36 cellular contexts compared by ENCODE assay signal in genomic region chr2:176399199-176399598, GRCh38.
"Had no signal": no experiment of that assay in that cellular context is flagged by ENCODE, and none has a peak within 500 bp of the region (broad histone marks: within the 10 kb centered on the region; RNA-seq: fewer than 3 reads in every experiment).

No MANE protein-coding gene starts in this region.

- H3K27me3 ChIP-seq: ascending aorta, cardiac muscle cell had no signal

- H3K27ac Mint-ChIP-seq: activated B cell treated with CpG ODN at 0.5 μM for 24 hours; activated CD4-positive, alpha-beta memory T cell treated with anti-CD3 and anti-CD28 coated beads for 36 hours; activated CD4-positive, alpha-beta T cell treated with anti-CD3 and anti-CD28 coated beads, Interleukin-2, amount 10 ng/mL, durations not matched to agents 24 days and 14 days; activated CD8-positive, alpha-beta T cell treated with anti-CD3 and anti-CD28 coated beads for 36 hours; activated naive CD4-positive, alpha-beta T cell treated with anti-CD3 and anti-CD28 coated beads, Interleukin-2, amount 10 ng/mL, durations not matched to agents 7 days and 5 days; activated naive CD4-positive, alpha-beta T cell treated with anti-CD3 and anti-CD28 coated beads, Interleukin-2, amount 50 U/mL, for 24 hours; activated naive CD8-positive, alpha-beta T cell; activated naive CD8-positive, alpha-beta T cell treated with anti-CD3 and anti-CD28 coated beads, Interleukin-2, amount 10 ng/mL, durations not matched to agents 7 days and 5 days; activated naive CD8-positive, alpha-beta T cell treated with anti-CD3 and anti-CD28 coated beads, Interleukin-2, amount 50 U/mL, for 24 hours; activated T-cell treated with anti-CD3 and anti-CD28 coated beads, Interleukin-2, amount 50 U/mL, for 72 hours; activated T-helper 1 cell treated with anti-CD3 and anti-CD28 coated beads, Interleukin-12 subunit alpha, Interleukin-12 subunit beta, Interleukin-2, Interleukin-4 antibody, amounts not matched to agents 30 ng/mL and 10 ng/mL and 1 ng/mL, durations not matched to agents 14 hours and 24 hours and 36 hours; activated T-helper 2 cell treated with anti-CD3 and anti-CD28 coated beads, Interferon-gamma antibody, Interleukin-2, Interleukin-4, amounts not matched to agents 10 μg/mL and 5 μg/mL and 100 μg/mL, durations not matched to agents 14 hours and 24 hours and 36 hours; brain; T-helper 1 cell treated with Interleukin-12 subunit alpha and Interleukin-12 subunit beta and Interleukin-4 antibody, amounts not matched to agents 30 μg/mL and 1 μg/mL, for 36 hours; T-helper 2 cell treated with Interferon-gamma antibody and Interleukin-4, amounts not matched to agents 5 μg/mL and 100 μg/mL, for 36 hours had no signal

- H3K4me1 ChIP-seq: ascending aorta had no signal

- H3K36me3 ChIP-seq: ascending aorta, cardiac muscle cell had no signal

- H3K9me3 ChIP-seq: ascending aorta had no signal

- H3K4me3 Mint-ChIP-seq: activated B cell treated with CpG ODN at 0.5 μM for 24 hours; activated CD4-positive, alpha-beta memory T cell treated with anti-CD3 and anti-CD28 coated beads for 36 hours; activated CD4-positive, alpha-beta T cell treated with anti-CD3 and anti-CD28 coated beads, Interleukin-2, amount 10 ng/mL, durations not matched to agents 24 days and 14 days; activated CD8-positive, alpha-beta T cell treated with anti-CD3 and anti-CD28 coated beads for 36 hours; activated naive CD4-positive, alpha-beta T cell treated with anti-CD3 and anti-CD28 coated beads, Interleukin-2, amount 10 ng/mL, durations not matched to agents 7 days and 5 days; activated naive CD4-positive, alpha-beta T cell treated with anti-CD3 and anti-CD28 coated beads, Interleukin-2, amount 50 U/mL, for 24 hours; activated naive CD8-positive, alpha-beta T cell; activated naive CD8-positive, alpha-beta T cell treated with anti-CD3 and anti-CD28 coated beads, Interleukin-2, amount 10 ng/mL, durations not matched to agents 7 days and 5 days; activated naive CD8-positive, alpha-beta T cell treated with anti-CD3 and anti-CD28 coated beads, Interleukin-2, amount 50 U/mL, for 24 hours; activated T-cell treated with anti-CD3 and anti-CD28 coated beads, Interleukin-2, amount 50 U/mL, for 4 hours; activated T-cell treated with anti-CD3 and anti-CD28 coated beads, Interleukin-2, amount 50 U/mL, for 72 hours; activated T-helper 1 cell treated with anti-CD3 and anti-CD28 coated beads, Interleukin-12 subunit alpha, Interleukin-12 subunit beta, Interleukin-2, Interleukin-4 antibody, amounts not matched to agents 30 ng/mL and 10 ng/mL and 1 ng/mL, durations not matched to agents 14 hours and 24 hours and 36 hours; brain; central memory CD8-positive, alpha-beta T cell; T-helper 1 cell treated with Interleukin-12 subunit alpha and Interleukin-12 subunit beta and Interleukin-4 antibody, amounts not matched to agents 30 μg/mL and 1 μg/mL, for 36 hours; T-helper 2 cell treated with Interferon-gamma antibody and Interleukin-4, amounts not matched to agents 5 μg/mL and 100 μg/mL, for 36 hours had no signal

- H3K36me3 Mint-ChIP-seq: activated CD4-positive, alpha-beta memory T cell treated with anti-CD3 and anti-CD28 coated beads for 36 hours; activated naive CD4-positive, alpha-beta T cell treated with anti-CD3 and anti-CD28 coated beads, Interleukin-2, amount 10 ng/mL, durations not matched to agents 7 days and 5 days; activated naive CD4-positive, alpha-beta T cell treated with anti-CD3 and anti-CD28 coated beads, Interleukin-2, amount 50 U/mL, for 24 hours; activated naive CD8-positive, alpha-beta T cell; activated naive CD8-positive, alpha-beta T cell treated with anti-CD3 and anti-CD28 coated beads, Interleukin-2, amount 10 ng/mL, durations not matched to agents 7 days and 5 days; brain had no signal

- H3K4me1 Mint-ChIP-seq: activated B cell treated with CpG ODN at 0.5 μM for 24 hours; activated CD4-positive, alpha-beta T cell treated with anti-CD3 and anti-CD28 coated beads, Interleukin-2, amount 10 ng/mL, durations not matched to agents 24 days and 14 days; activated naive CD4-positive, alpha-beta T cell treated with anti-CD3 and anti-CD28 coated beads, Interleukin-2, amount 10 ng/mL, durations not matched to agents 7 days and 5 days; activated naive CD4-positive, alpha-beta T cell treated with anti-CD3 and anti-CD28 coated beads, Interleukin-2, amount 50 U/mL, for 24 hours; activated naive CD8-positive, alpha-beta T cell treated with anti-CD3 and anti-CD28 coated beads, Interleukin-2, amount 10 ng/mL, durations not matched to agents 7 days and 5 days; activated naive CD8-positive, alpha-beta T cell treated with anti-CD3 and anti-CD28 coated beads, Interleukin-2, amount 50 U/mL, for 24 hours; brain; central memory CD8-positive, alpha-beta T cell had no signal

- ATAC-seq: activated CD8-positive, alpha-beta T cell treated with anti-CD3 and anti-CD28 coated beads for 36 hours; activated naive CD8-positive, alpha-beta T cell treated with anti-CD3 and anti-CD28 coated beads, Interleukin-2, amount 50 U/mL, for 24 hours; activated T-cell treated with anti-CD3 and anti-CD28 coated beads, Interleukin-2, amount 50 U/mL, for 4 hours; activated T-cell treated with anti-CD3 and anti-CD28 coated beads, Interleukin-2, amount 50 U/mL, for 72 hours had no signal

- H3K27ac ChIP-seq: cardiac muscle cell, VCaP had no signal

- H3K4me3 ChIP-seq: ascending aorta, cardiac muscle cell had no signal

- H3K9me3 Mint-ChIP-seq: activated B cell treated with CpG ODN at 0.5 μM for 24 hours; activated CD4-positive, alpha-beta memory T cell treated with anti-CD3 and anti-CD28 coated beads for 36 hours; activated CD4-positive, alpha-beta T cell treated with anti-CD3 and anti-CD28 coated beads, Interleukin-2, amount 10 ng/mL, durations not matched to agents 24 days and 14 days; activated CD8-positive, alpha-beta T cell treated with anti-CD3 and anti-CD28 coated beads for 36 hours; activated naive CD4-positive, alpha-beta T cell treated with anti-CD3 and anti-CD28 coated beads, Interleukin-2, amount 10 ng/mL, durations not matched to agents 7 days and 5 days; activated naive CD4-positive, alpha-beta T cell treated with anti-CD3 and anti-CD28 coated beads, Interleukin-2, amount 50 U/mL, for 24 hours; activated naive CD8-positive, alpha-beta T cell treated with anti-CD3 and anti-CD28 coated beads, Interleukin-2, amount 10 ng/mL, durations not matched to agents 7 days and 5 days; activated naive CD8-positive, alpha-beta T cell treated with anti-CD3 and anti-CD28 coated beads, Interleukin-2, amount 50 U/mL, for 24 hours; activated T-cell treated with anti-CD3 and anti-CD28 coated beads, Interleukin-2, amount 50 U/mL, for 4 hours; activated T-cell treated with anti-CD3 and anti-CD28 coated beads, Interleukin-2, amount 50 U/mL, for 72 hours; activated T-helper 1 cell treated with anti-CD3 and anti-CD28 coated beads, Interleukin-12 subunit alpha, Interleukin-12 subunit beta, Interleukin-2, Interleukin-4 antibody, amounts not matched to agents 30 ng/mL and 10 ng/mL and 1 ng/mL, durations not matched to agents 14 hours and 24 hours and 36 hours; activated T-helper 2 cell treated with anti-CD3 and anti-CD28 coated beads, Interferon-gamma antibody, Interleukin-2, Interleukin-4, amounts not matched to agents 10 μg/mL and 5 μg/mL and 100 μg/mL, durations not matched to agents 14 hours and 24 hours and 36 hours; brain; central memory CD8-positive, alpha-beta T cell; T-helper 1 cell treated with Interleukin-12 subunit alpha and Interleukin-12 subunit beta and Interleukin-4 antibody, amounts not matched to agents 30 μg/mL and 1 μg/mL, for 36 hours; T-helper 2 cell treated with Interferon-gamma antibody and Interleukin-4, amounts not matched to agents 5 μg/mL and 100 μg/mL, for 36 hours had no signal

- DNase-seq: activated B cell treated with CpG ODN at 0.5 μM for 24 hours; activated CD4-positive, alpha-beta memory T cell treated with anti-CD3 and anti-CD28 coated beads for 36 hours; activated CD4-positive, alpha-beta T cell treated with anti-CD3 and anti-CD28 coated beads for 4 hours; activated CD4-positive, alpha-beta T cell treated with anti-CD3 and anti-CD28 coated beads, Interleukin-2, amount 10 ng/mL, durations not matched to agents 24 days and 14 days; activated CD4-positive, alpha-beta T cell treated with anti-CD3 and anti-CD28 coated beads, Interleukin-2, amount 50 U/mL, for 1 hour; activated CD4-positive, alpha-beta T cell treated with anti-CD3 and anti-CD28 coated beads, Interleukin-2, amount 50 U/mL, for 4 hours; activated CD4-positive, CD25-positive, alpha-beta regulatory T cell treated with anti-CD3 and anti-CD28 coated beads, Interleukin-2, amount 50 U/mL, for 72 hours; activated CD8-positive, alpha-beta memory T cell treated with anti-CD3 and anti-CD28 coated beads, Interleukin-2, amount 50 U/mL, for 4 hours; activated CD8-positive, alpha-beta T cell treated with anti-CD3 and anti-CD28 coated beads for 36 hours; activated effector memory CD4-positive, alpha-beta T cell treated with Interleukin-2 at 50 U/mL for 16 hours; activated gamma-delta T cell; activated naive CD4-positive, alpha-beta T cell treated with anti-CD3 and anti-CD28 coated beads, Interleukin-2, amount 10 ng/mL, durations not matched to agents 7 days and 5 days; activated naive CD4-positive, alpha-beta T cell treated with Interleukin-2 at 50 U/mL for 16 hours; activated naive CD8-positive, alpha-beta T cell treated with anti-CD3 and anti-CD28 coated beads, Interleukin-2, amount 10 ng/mL, durations not matched to agents 7 days and 5 days; activated naive CD8-positive, alpha-beta T cell treated with anti-CD3 and anti-CD28 coated beads, Interleukin-2, amount 50 U/mL, for 24 hours; activated T-cell treated with anti-CD3 and anti-CD28 coated beads for 4 hours; activated T-cell treated with anti-CD3 and anti-CD28 coated beads, Interleukin-2, amount 50 U/mL, for 1 hour; activated T-cell treated with anti-CD3 and anti-CD28 coated beads, Interleukin-2, amount 50 U/mL, for 4 hours; activated T-cell treated with anti-CD3 and anti-CD28 coated beads, Interleukin-2, amount 50 U/mL, for 72 hours; amygdala; anterior cingulate cortex; cerebellar nuclear complex; T-helper 1 cell; T-helper 2 cell; T-helper 9 cell had no signal

- H3K27me3 Mint-ChIP-seq: activated naive CD8-positive, alpha-beta T cell had no signal
